1 cellular context compared by ENCODE assay signal in the genomic region with DNA sequence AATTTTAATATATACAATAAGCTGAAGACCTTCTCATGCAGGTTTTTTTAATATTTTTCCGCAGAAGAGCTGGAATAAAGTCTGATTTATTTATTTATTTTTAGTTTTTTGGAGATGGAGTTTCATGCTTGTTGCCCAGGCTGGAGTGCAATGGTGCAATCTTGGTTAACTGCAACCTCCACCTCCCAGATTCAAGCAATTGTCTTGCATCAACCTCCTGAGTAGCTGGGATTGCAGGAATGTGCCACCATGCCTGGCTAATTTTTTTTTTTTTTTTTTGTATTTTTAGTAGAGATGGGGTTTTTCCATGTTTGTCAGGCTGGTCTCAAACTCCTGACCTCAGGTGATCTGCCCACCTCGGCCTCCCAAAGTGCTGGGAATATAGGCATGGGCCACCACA.
TF ChIP-seq lines count a peak whose summit lies in the region.

No MANE protein-coding gene starts in this region.

TF ChIP-seq in H1, 55 proteins besides CTCF, POLR2A, EP300 and RAD21:
- peak; percentile 5; the same call in 1 of the 2 replicates for TF ChIP-seq CEBPB (IDR thresholded peaks at IDR 0.05; ENCODE audit: low read depth, low read length)
